ENCODE assay signal across 27 cellular contexts in the genomic region with DNA sequence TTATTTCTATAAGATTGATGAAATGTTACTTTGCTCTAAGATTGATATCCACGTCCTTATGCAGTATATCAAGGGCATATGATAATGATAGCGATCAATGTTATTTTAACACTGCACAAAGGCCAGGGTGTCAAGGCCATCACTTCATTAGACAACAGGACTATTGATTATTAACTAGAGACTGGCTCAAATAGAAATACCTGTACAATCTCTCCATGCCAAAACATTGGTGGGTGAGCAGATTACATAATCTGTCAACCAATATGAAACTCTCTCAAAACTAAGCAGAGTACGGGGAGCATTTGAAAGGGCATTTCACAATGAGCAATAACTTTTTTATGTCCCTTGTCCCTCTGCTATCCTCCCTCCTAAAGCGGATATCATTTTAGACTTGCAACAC.
DNase-seq lines count a peak whose midpoint lies in the region; ATAC-seq, FAIRE-seq and TF ChIP-seq lines count a peak whose summit lies in the region.
"Had no signal": no experiment of that assay in that cellular context is flagged by ENCODE, and none has a peak within 500 bp of the region (broad histone marks: within the 10 kb centered on the region; RNA-seq: fewer than 3 reads in every experiment).

No MANE protein-coding gene starts in this region.

- peaks cover 0 to 3% (median 0%) of the 10 kb centered on the region in 5 donors for H3K27me3 Mint-ChIP-seq in naive thymus-derived CD4-positive, alpha-beta T cell
- H3K27me3 Mint-ChIP-seq: CD4-positive, alpha-beta T cell had no signal

- H3K9me3 Mint-ChIP-seq in naive thymus-derived CD4-positive, alpha-beta T cell = peaks cover 0 to 2% (median 0%) of the 10 kb centered on the region in 11 donors
- H3K9me3 Mint-ChIP-seq: CD4-positive, alpha-beta T cell; CD8-positive, alpha-beta T cell had no signal

- H3K4me3 ChIP-seq in GM12878 (no peak overlapping the region), HepG2 (replicated peaks in 1 of 3; ENCODE audit: insufficient read depth in 1 of 3, low read depth in 2 of 3, low read length in 3 of 3) (no peak overlapping the region), right lobe of liver (no peak overlapping the region), prostate gland (no peak overlapping the region)
- H3K4me3 ChIP-seq in naive thymus-derived CD4-positive, alpha-beta T cell (ENCODE audit: low read length) = no peak overlapping the region
- H3K4me3 ChIP-seq: A549; BLaER1 treated with 17β-estradiol and CSF1 and Interleukin-3, amounts not matched to agents 10 nM and 100 nM had no signal

- H3K4me2 ChIP-seq in GM12878 (ENCODE audit: control insufficient read depth, insufficient read depth) (no peak overlapping the region), HepG2 (ENCODE audit: low read depth, low read length) (peak overlapping the region; percentile 21; the same call in 1 of the 2 replicates)
- H3K4me2 ChIP-seq: A549; BLaER1 treated with 17β-estradiol and CSF1 and Interleukin-3, amounts not matched to agents 10 nM and 100 nM had no signal

- peak; percentile 81 for ATAC-seq in GM12878
- ATAC-seq in HepG2 = no peak; the same call in 1 of the 3 replicates
- peak; percentile 75 to 95 (median 86) for ATAC-seq in right lobe of liver
- no peak for ATAC-seq in naive thymus-derived CD4-positive, alpha-beta T cell
- ATAC-seq: A549; CD8-positive, alpha-beta T cell had no signal

- H3K9me3 ChIP-seq in GM12878 (replicated peaks; ENCODE audit: control insufficient read depth, insufficient read depth, low read length) (no peaks in the 10 kb centered on the region), HepG2 (ENCODE audit: low read length) (no peaks in the 10 kb centered on the region), right lobe of liver (no peaks in the 10 kb centered on the region), prostate gland (no peaks in the 10 kb centered on the region)
- no peaks in the 10 kb centered on the region for H3K9me3 ChIP-seq in naive thymus-derived CD4-positive, alpha-beta T cell (ENCODE audit: control insufficient read depth in 2 of 3, low read length in 3 of 3)
- H3K9me3 ChIP-seq: A549; BLaER1 treated with 17β-estradiol and CSF1 and Interleukin-3, amounts not matched to agents 10 nM and 100 nM; Caco-2 had no signal

- CTCF ChIA-PET in GM12878 (lab: Yijun Ruan, JAX) = interaction anchor here (0.9 kb wide), 1 partner anchor 33 kb away, joined by 4 read pairs; no protein-coding TSS in a partner anchor
- CTCF ChIA-PET in HepG2 (lab: Yijun Ruan, JAX; ENCODE audit: low intra/inter-chr PET ratio, low total read pairs) = no interaction called here
- CTCF ChIA-PET in naive thymus-derived CD4-positive, alpha-beta T cell (lab: Charles Lee) = no interaction called here

- no peaks in the 10 kb centered on the region for H3K79me2 ChIP-seq in GM12878 (ENCODE audit: control insufficient read depth, insufficient read depth, low read length)
- H3K79me2 ChIP-seq in HepG2 (ENCODE audit: insufficient read depth, low read length) = no peaks in the 10 kb centered on the region

- H3K4me3 Mint-ChIP-seq in naive thymus-derived CD4-positive, alpha-beta T cell = no peak overlapping the region
- H3K4me3 Mint-ChIP-seq: B cell; CD4-positive, alpha-beta T cell; CD8-positive, alpha-beta T cell had no signal

- H3K9ac ChIP-seq in GM12878 (ENCODE audit: control insufficient read depth, insufficient read depth, low read length) = no peak overlapping the region
- H3K9ac ChIP-seq in HepG2 (ENCODE audit: insufficient read depth, low read depth, low read length) = no peak overlapping the region
- H3K9ac ChIP-seq: BLaER1 treated with 17β-estradiol and CSF1 and Interleukin-3, amounts not matched to agents 10 nM and 100 nM had no signal

- BruUV-seq in GM12878 (replicated peaks; lab: Mats Ljungman, UMichigan) (no TSS peak), HepG2 (replicated peaks; lab: Mats Ljungman, UMichigan) (no TSS peak)

- POLR2A ChIA-PET in GM12878 (lab: Charles Lee) (interaction anchor here (0.6 kb wide), 1 partner anchor 28 kb away, joined by 5 read pairs; no protein-coding TSS in a partner anchor), HepG2 (lab: Yijun Ruan, JAX) (no interaction called here)
- POLR2A ChIA-PET in naive thymus-derived CD4-positive, alpha-beta T cell (lab: Charles Lee) = no interaction called here

- TF ChIP-seq CTCF in GM12878 (IDR thresholded peaks at IDR 0.05 in 2 of 3, conservative IDR thresholded peaks at IDR 0.05 in 1 of 3; ENCODE audit: control insufficient read depth in 2 of 3, extremely low read depth in 1 of 3, insufficient read depth in 1 of 3, low read depth in 3 of 3, low read length in 3 of 3) (no peak), HepG2 (CRISPR knock-in tag; IDR thresholded peaks at IDR 0.05) (no peak), right lobe of liver (IDR thresholded peaks at IDR 0.05) (no peak), prostate gland (IDR thresholded peaks at IDR 0.05) (no peak)

- H3K27ac ChIP-seq in GM12878 (ENCODE audit: control insufficient read depth, insufficient read depth) = no peak overlapping the region
- no peak overlapping the region for H3K27ac ChIP-seq in HepG2 (ENCODE audit: extremely low read length, insufficient read depth, low read length)
- H3K27ac ChIP-seq in right lobe of liver = peak overlapping the region in 1 of 3 donors; percentile 19
- no peak overlapping the region for H3K27ac ChIP-seq in prostate gland
- no peak overlapping the region for H3K27ac ChIP-seq in naive thymus-derived CD4-positive, alpha-beta T cell (ENCODE audit: low read depth, low read length)
- H3K27ac ChIP-seq: 22Rv1; A549; BLaER1 treated with 17β-estradiol and CSF1 and Interleukin-3, amounts not matched to agents 10 nM and 100 nM; C4-2B had no signal

- H4K20me1 ChIP-seq in GM12878 (ENCODE audit: control insufficient read depth, insufficient read depth) (no peaks in the 10 kb centered on the region), HepG2 (ENCODE audit: insufficient read depth, low read length) (no peaks in the 10 kb centered on the region)
- H4K20me1 ChIP-seq: BLaER1 treated with 17β-estradiol and CSF1 and Interleukin-3, amounts not matched to agents 10 nM and 100 nM had no signal

- TF ChIP-seq RAD21 in GM12878 (IDR thresholded peaks at IDR 0.05; ENCODE audit: insufficient read depth, low read depth, low read length) = no peak
- TF ChIP-seq RAD21 in HepG2 (CRISPR knock-in tag; IDR thresholded peaks at IDR 0.05) = no peak

- H3K36me3 Mint-ChIP-seq in naive thymus-derived CD4-positive, alpha-beta T cell = no peaks in the 10 kb centered on the region
- H3K36me3 Mint-ChIP-seq: CD8-positive, alpha-beta T cell had no signal

- TF ChIP-seq EP300 in GM12878 (IDR thresholded peaks at IDR 0.05; ENCODE audit: borderline replicate concordance in 1 of 2, control insufficient read depth in 1 of 2, low read depth in 2 of 2, low read length in 2 of 2) (0 out of 4 replicates have a peak, but pooled peaks of 1 of the 2 experiments have one; percentile 16), HepG2 (IDR thresholded peaks at IDR 0.05; ENCODE audit: low read depth in 2 of 2, low read length in 2 of 2) (no peak; a peak in 1 of 4 replicates), HepG2 (CRISPR knock-in tag; IDR thresholded peaks at IDR 0.05; ENCODE audit: borderline replicate concordance) (no peak)

- H2AFZ ChIP-seq in GM12878 (ENCODE audit: control insufficient read depth, low read depth, low read length) = no peak overlapping the region
- no peak overlapping the region for H2AFZ ChIP-seq in HepG2 (ENCODE audit: low read length)

- intact Hi-C loops in GM12878 (cut with micrococcal nuclease; ENCODE audit: unreplicated experiment) (no loop called here), HepG2 (cut with micrococcal nuclease; ENCODE audit: unreplicated experiment) (loop anchor here (10.0 kb wide), 1 partner anchor 57 kb away; no protein-coding TSS in a partner anchor), right lobe of liver (cut with DNase I) (no loop called here), prostate gland (cut with DNase I) (no loop called here)
- intact Hi-C loops in naive thymus-derived CD4-positive, alpha-beta T cell (cut with micrococcal nuclease) = no loop called here

- DNase-seq in HuH-7 (ENCODE audit: low spot score) (peak; percentile 11), GM12878 (ENCODE audit: low read depth, low spot score) (no peak), HepG2 (ENCODE audit: low spot score) (peak; percentile 20), right lobe of liver (no peak), midbrain (lab: John Stamatoyannopoulos, UW) (no peak), prostate gland (ENCODE audit: low spot score) (no peak), DMS 273 treated with DMSO at 0.1 percent for 48 hours (lab: John Stamatoyannopoulos, UW) (no peak)
- DNase-seq in naive thymus-derived CD4-positive, alpha-beta T cell = no peak
- DNase-seq: AML-193; Caco-2; Calu3; CD4-positive, alpha-beta T cell; CD8-positive, alpha-beta T cell; DMS153; DMS53; DMS79; DND-41; EL; GDM1 had no signal

- H3K36me3 ChIP-seq in GM12878 (ENCODE audit: control insufficient read depth in 2 of 2, insufficient read depth in 2 of 2, low read length in 1 of 2) (no peaks in the 10 kb centered on the region), HepG2 (replicated peaks in 1 of 2; ENCODE audit: control insufficient read depth in 1 of 2, insufficient read depth in 2 of 2, low read length in 2 of 2) (no peaks in the 10 kb centered on the region), right lobe of liver (no peaks in the 10 kb centered on the region), prostate gland (no peaks in the 10 kb centered on the region)
- no peaks in the 10 kb centered on the region for H3K36me3 ChIP-seq in naive thymus-derived CD4-positive, alpha-beta T cell (ENCODE audit: control insufficient read depth in 2 of 3, insufficient read depth in 3 of 3, low read length in 3 of 3)
- H3K36me3 ChIP-seq: BLaER1 treated with 17β-estradiol and CSF1 and Interleukin-3, amounts not matched to agents 10 nM and 100 nM had no signal

- RAD21 ChIA-PET in GM12878 (lab: Charles Lee; ENCODE audit: unreplicated experiment) = interaction anchor here (3.5 kb wide), 1 partner anchor 33 kb away, joined by 15 read pairs; no protein-coding TSS in a partner anchor

- no peaks in the 10 kb centered on the region for H3K4me1 ChIP-seq in GM12878 (ENCODE audit: control insufficient read depth, insufficient read depth, low read length)
- H3K4me1 ChIP-seq in HepG2 (ENCODE audit: insufficient read depth, low read length) = peaks cover 27% of the 10 kb centered on the region
- peaks cover 0 to 7% (median 0%) of the 10 kb centered on the region in 4 donors for H3K4me1 ChIP-seq in right lobe of liver
- no peaks in the 10 kb centered on the region for H3K4me1 ChIP-seq in prostate gland (replicated peaks)
- H3K4me1 ChIP-seq in naive thymus-derived CD4-positive, alpha-beta T cell (ENCODE audit: control insufficient read depth in 2 of 2, insufficient read depth in 2 of 2, low read length in 2 of 2) = no peaks in the 10 kb centered on the region
- H3K4me1 ChIP-seq: A549; BLaER1 treated with 17β-estradiol and CSF1 and Interleukin-3, amounts not matched to agents 10 nM and 100 nM; Caco-2 had no signal

- TF ChIP-seq POLR2A in GM12878 (IDR thresholded peaks at IDR 0.05; ENCODE audit: low read depth, low read length) = no peak
- no peak for TF ChIP-seq POLR2A in HepG2 (IDR thresholded peaks at IDR 0.05; ENCODE audit: insufficient read depth in 1 of 2, low read depth in 2 of 2, low read length in 2 of 2)
- TF ChIP-seq POLR2A in right lobe of liver (IDR thresholded peaks at IDR 0.05) = no peak
- no peak for TF ChIP-seq POLR2A in prostate gland (IDR thresholded peaks at IDR 0.05)

- FAIRE-seq in GM12878 (lab: Jason Lieb, UNC) (no peak), HepG2 (lab: Jason Lieb, UNC) (no peak)
- FAIRE-seq: A549, D721Med, GM12891, GM19239 had no signal

- no peaks in the 10 kb centered on the region for H3K4me1 Mint-ChIP-seq in naive thymus-derived CD4-positive, alpha-beta T cell
- H3K4me1 Mint-ChIP-seq: B cell had no signal

- H3K27me3 ChIP-seq in GM12878 (replicated peaks in 1 of 2; ENCODE audit: control insufficient read depth in 2 of 2, insufficient read depth in 2 of 2, low read length in 1 of 2) (no peaks in the 10 kb centered on the region), HepG2 (ENCODE audit: control insufficient read depth in 1 of 2, insufficient read depth in 2 of 2, low read length in 2 of 2) (no peaks in the 10 kb centered on the region), right lobe of liver (no peaks in the 10 kb centered on the region), prostate gland (replicated peaks; ENCODE audit: insufficient read depth) (no peaks in the 10 kb centered on the region)
- H3K27me3 ChIP-seq in naive thymus-derived CD4-positive, alpha-beta T cell (ENCODE audit: control insufficient read depth in 2 of 2, insufficient read depth in 2 of 2, low read length in 2 of 2) = no peaks in the 10 kb centered on the region
- H3K27me3 ChIP-seq: BLaER1 treated with 17β-estradiol and CSF1 and Interleukin-3, amounts not matched to agents 10 nM and 100 nM had no signal

- SMC1A ChIA-PET in GM12878 (lab: Charles Lee; ENCODE audit: uncharacterized antibody, unreplicated experiment) = interaction anchor here (3.1 kb wide), 1 partner anchor 32 kb away, joined by 12 read pairs; no protein-coding TSS in a partner anchor

- no peak overlapping the region for H3K27ac Mint-ChIP-seq in naive thymus-derived CD4-positive, alpha-beta T cell
- H3K27ac Mint-ChIP-seq: B cell; CD4-positive, alpha-beta T cell; CD8-positive, alpha-beta T cell had no signal

- 25% methylated on average over 4 of the region's 4 CpGs for WGBS in GM12878 (ENCODE audit: insufficient coverage, insufficient replicate concordance, low lambda C conversion rate, missing lambda C conversion rate)
- 14% methylated on average over 4 of the region's 4 CpGs for WGBS in HepG2 (ENCODE audit: low lambda C conversion rate)
- WGBS in right lobe of liver (ENCODE audit: insufficient coverage, low coverage, low lambda C conversion rate, missing lambda C conversion rate) = 34% methylated on average over 4 of the region's 4 CpGs
- WGBS in prostate gland = 93% methylated on average over 4 of the region's 4 CpGs

- in situ Hi-C loops in GM12878 (cut with MboI) = no loop called here
- in situ Hi-C loops in HepG2 (cut with HindIII; ENCODE audit: extremely low pct_ligation_motif_present, low pct_unique_long_range_greater_than_20kb) = no loop called here

Comparison
In these comparisons a context has a peak if more than half of its experiments do, and no peak if none do; other contexts are left out.
1. DNase-seq: peak in HuH-7 (single experiment) and HepG2 (single experiment); none in GM12878 (single experiment), right lobe of liver (0 of 3), midbrain (single experiment), prostate gland (single experiment), DMS 273 treated with DMSO at 0.1 percent for 48 hours (single experiment) and naive thymus-derived CD4-positive, alpha-beta T cell (0 of 9).
2. ATAC-seq: peak in GM12878 (single experiment) and right lobe of liver (4 of 4); none in HepG2 (single experiment) and naive thymus-derived CD4-positive, alpha-beta T cell (single experiment).